ENCODE assay signal across 19 cellular contexts in genomic region chr5:158922263-158922592, GRCh38.
"Had no signal": no experiment of that assay in that cellular context is flagged by ENCODE, and none has a peak within 500 bp of the region (broad histone marks: within the 10 kb centered on the region; RNA-seq: fewer than 3 reads in every experiment).

No MANE protein-coding gene starts in this region.

- DNase-seq: effector memory CD8-positive, alpha-beta T cell; gastrocnemius medialis; islet precursor cell; mucosa of descending colon; naive thymus-derived CD8-positive, alpha-beta T cell; psoas muscle; retina; right lobe of liver; stimulated activated CD4-positive, alpha-beta T cell treated with anti-CD3 and anti-CD28 coated beads, Interleukin-4, amount 100 ng/mL, for 1 hour; stimulated activated CD8-positive, alpha-beta memory T cell treated with anti-CD3 and anti-CD28 coated beads, Interleukin-4, amount 100 ng/mL, for 48 hours; stimulated activated naive CD8-positive, alpha-beta T cell treated with anti-CD3 and anti-CD28 coated beads, Interleukin-15, amount 100 ng/mL, for 72 hours; substantia nigra; transverse colon had no signal

- H3K27ac ChIP-seq: epithelial cell of prostate, esophagus muscularis mucosa, gastrocnemius medialis, neutrophil, psoas muscle, right lobe of liver, thoracic aorta, transverse colon had no signal

- H3K36me3 Mint-ChIP-seq: naive thymus-derived CD8-positive, alpha-beta T cell; stimulated activated effector memory CD8-positive, alpha-beta T cell treated with anti-CD3 and anti-CD28 coated beads, Interleukin-12 subunit alpha, Interleukin-12 subunit beta, amount 100 ng/mL, for 72 hours had no signal

- H3K4me3 ChIP-seq: esophagus muscularis mucosa, gastrocnemius medialis, mucosa of descending colon, psoas muscle, right lobe of liver, thoracic aorta, transverse colon had no signal

- ATAC-seq: effector memory CD8-positive, alpha-beta T cell; gastrocnemius medialis; left lobe of liver; mucosa of descending colon; naive thymus-derived CD8-positive, alpha-beta T cell; psoas muscle; right lobe of liver; stimulated activated effector memory CD8-positive, alpha-beta T cell treated with anti-CD3 and anti-CD28 coated beads, Interleukin-12 subunit alpha, Interleukin-12 subunit beta, amount 100 ng/mL, for 72 hours; stimulated activated naive CD8-positive, alpha-beta T cell treated with anti-CD3 and anti-CD28 coated beads, Interleukin-15, amount 100 ng/mL, for 72 hours had no signal

- H3K9me3 Mint-ChIP-seq: effector memory CD8-positive, alpha-beta T cell; naive thymus-derived CD8-positive, alpha-beta T cell; stimulated activated effector memory CD8-positive, alpha-beta T cell treated with anti-CD3 and anti-CD28 coated beads, Interleukin-12 subunit alpha, Interleukin-12 subunit beta, amount 100 ng/mL, for 72 hours; stimulated activated naive CD8-positive, alpha-beta T cell treated with anti-CD3 and anti-CD28 coated beads, Interleukin-15, amount 100 ng/mL, for 72 hours had no signal

- H3K27me3 ChIP-seq: esophagus muscularis mucosa, gastrocnemius medialis, right lobe of liver, transverse colon had no signal

- H3K27me3 Mint-ChIP-seq: stimulated activated naive CD8-positive, alpha-beta T cell treated with anti-CD3 and anti-CD28 coated beads, Interleukin-15, amount 100 ng/mL, for 72 hours had no signal

- H3K27ac Mint-ChIP-seq: effector memory CD8-positive, alpha-beta T cell; naive thymus-derived CD8-positive, alpha-beta T cell; stimulated activated effector memory CD8-positive, alpha-beta T cell treated with anti-CD3 and anti-CD28 coated beads, Interleukin-12 subunit alpha, Interleukin-12 subunit beta, amount 100 ng/mL, for 72 hours; stimulated activated naive CD8-positive, alpha-beta T cell treated with anti-CD3 and anti-CD28 coated beads, Interleukin-15, amount 100 ng/mL, for 72 hours had no signal

- H3K4me1 ChIP-seq: esophagus muscularis mucosa, psoas muscle, right lobe of liver, transverse colon had no signal

- H3K4me3 Mint-ChIP-seq: effector memory CD8-positive, alpha-beta T cell; naive thymus-derived CD8-positive, alpha-beta T cell; stimulated activated effector memory CD8-positive, alpha-beta T cell treated with anti-CD3 and anti-CD28 coated beads, Interleukin-12 subunit alpha, Interleukin-12 subunit beta, amount 100 ng/mL, for 72 hours; stimulated activated naive CD8-positive, alpha-beta T cell treated with anti-CD3 and anti-CD28 coated beads, Interleukin-15, amount 100 ng/mL, for 72 hours had no signal

- H3K36me3 ChIP-seq: esophagus muscularis mucosa, gastrocnemius medialis, neutrophil, right lobe of liver, thoracic aorta, transverse colon had no signal

- H3K9me3 ChIP-seq: esophagus muscularis mucosa, gastrocnemius medialis, mucosa of descending colon, neutrophil, psoas muscle, right lobe of liver, thoracic aorta, transverse colon had no signal

- H3K4me1 Mint-ChIP-seq: stimulated activated effector memory CD8-positive, alpha-beta T cell treated with anti-CD3 and anti-CD28 coated beads, Interleukin-12 subunit alpha, Interleukin-12 subunit beta, amount 100 ng/mL, for 72 hours; stimulated activated naive CD8-positive, alpha-beta T cell treated with anti-CD3 and anti-CD28 coated beads, Interleukin-15, amount 100 ng/mL, for 72 hours had no signal
